Comparison of ENCODE assay signal across 10 cellular contexts in the genomic region with DNA sequence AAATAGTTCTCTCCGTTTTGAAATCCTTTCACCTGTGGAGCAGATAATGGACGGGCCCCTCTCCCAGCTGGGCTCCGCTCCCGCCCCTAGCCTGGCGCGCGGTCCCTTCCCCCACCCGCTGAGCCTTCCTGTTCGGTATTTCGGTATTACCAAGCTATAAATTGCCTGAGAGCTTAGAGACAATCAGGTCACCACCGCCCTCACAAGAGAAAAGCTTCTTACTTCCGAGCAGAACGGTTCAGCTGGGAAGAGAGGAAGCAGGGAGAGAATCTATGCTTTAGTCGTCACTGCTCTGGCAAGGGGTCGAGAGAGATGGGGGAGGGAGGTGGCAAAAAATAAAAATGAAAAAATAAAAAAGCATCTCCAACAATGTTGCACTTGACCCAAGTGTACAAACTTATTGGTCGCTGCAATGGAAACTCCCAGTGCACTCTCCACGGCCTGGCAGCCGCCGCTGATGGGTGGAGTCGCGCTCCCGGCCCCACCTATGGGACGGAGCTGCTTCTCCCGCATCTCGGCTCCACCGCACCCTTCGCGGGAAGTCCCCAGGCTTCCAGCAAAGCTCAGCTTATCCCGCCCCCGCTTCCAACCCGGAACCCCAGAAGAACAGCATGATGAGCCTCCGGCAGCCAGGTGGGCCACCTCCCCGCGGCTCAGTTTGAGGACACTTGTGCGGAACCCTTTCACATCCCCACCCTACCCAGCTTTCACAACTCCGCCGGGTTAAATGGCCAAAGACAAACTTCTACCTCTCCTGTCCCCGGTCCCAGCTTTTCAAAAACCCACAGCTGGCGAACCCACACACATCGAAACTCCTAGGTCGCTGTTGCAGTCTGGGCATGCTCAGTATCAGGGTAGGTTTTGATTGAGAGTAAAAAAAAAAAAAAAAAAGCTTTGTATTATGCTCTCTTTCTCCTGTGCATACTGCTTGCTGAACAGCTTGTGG. TPM values are rescaled to one million over a fixed set of nuclear protein-coding genes. Genes with fewer than 3 reads are reported as not detected.
DNase-seq lines count a peak whose midpoint lies in the region; ATAC-seq and TF ChIP-seq lines count a peak whose summit lies in the region.
"Had no signal": no experiment of that assay in that cellular context is flagged by ENCODE, and none has a peak within 500 bp of the region (broad histone marks: within the 10 kb centered on the region; RNA-seq: fewer than 3 reads in every experiment).

No MANE protein-coding gene starts in this region.

- ATAC-seq in HG03045 (IDR thresholded peaks at IDR 0.05; ENCODE audit: unreplicated experiment): peak; percentile 43
- peak; percentile 93 for ATAC-seq in left colon

- H3K27me3 ChIP-seq in testis: no peaks in the 10 kb centered on the region

- H3K4me3 Mint-ChIP-seq in activated CD4-positive, alpha-beta T cell treated with anti-CD3 and anti-CD28 coated beads, Interleukin-2, amount 10 ng/mL, durations not matched to agents 24 days and 14 days: peak overlapping the region; percentile 45
- H3K4me3 Mint-ChIP-seq: central memory CD8-positive, alpha-beta T cell had no signal

- no peaks in the 10 kb centered on the region for H3K9me3 ChIP-seq in testis

- intact Hi-C loops in activated CD4-positive, alpha-beta T cell treated with anti-CD3 and anti-CD28 coated beads, Interleukin-2, amount 10 ng/mL, durations not matched to agents 24 days and 14 days (cut with micrococcal nuclease): no loop called here
- intact Hi-C loops in left colon (cut with DNase I, micrococcal nuclease): no loop called here
- intact Hi-C loops in testis (cut with DNase I; ENCODE audit: low total_unique reads): no loop called here

- no peak for DNase-seq in activated CD4-positive, alpha-beta T cell treated with anti-CD3 and anti-CD28 coated beads, Interleukin-2, amount 10 ng/mL, durations not matched to agents 24 days and 14 days
- no peak for DNase-seq in activated CD4-positive, alpha-beta T cell treated with anti-CD3 and anti-CD28 coated beads for 48 hours
- DNase-seq in NCI-H226 (peak; percentile 69), cardiac fibroblast (ENCODE audit: low read depth in 2 of 2) (peak; percentile 40 to 57), left colon (peak; percentile 46 to 56), testis (peak; percentile 43), NCI-H1048 (lab: John Stamatoyannopoulos, UW) (no peak)

- no peaks in the 10 kb centered on the region for H3K36me3 ChIP-seq in testis (ENCODE audit: low read depth, missing control alignments)

- no peaks in the 10 kb centered on the region for H3K9me3 Mint-ChIP-seq in activated CD4-positive, alpha-beta T cell treated with anti-CD3 and anti-CD28 coated beads, Interleukin-2, amount 10 ng/mL, durations not matched to agents 24 days and 14 days

- no peak overlapping the region for H3K27ac ChIP-seq in testis
- H3K27ac ChIP-seq: C4-2B had no signal

- H3K4me3 ChIP-seq in cardiac fibroblast (replicated peaks in 1 of 2; ENCODE audit: low read depth in 2 of 2, low read length in 2 of 2) (peak overlapping the region; percentile 73 to 84), testis (peak overlapping the region; percentile 38 to 40)

- no peak overlapping the region for H3K27ac Mint-ChIP-seq in activated CD4-positive, alpha-beta T cell treated with anti-CD3 and anti-CD28 coated beads, Interleukin-2, amount 10 ng/mL, durations not matched to agents 24 days and 14 days

- no peaks in the 10 kb centered on the region for H3K36me3 Mint-ChIP-seq in activated CD4-positive, alpha-beta T cell treated with anti-CD3 and anti-CD28 coated beads, Interleukin-2, amount 10 ng/mL, durations not matched to agents 24 days and 14 days (ENCODE audit: low read depth)

- no peak for TF ChIP-seq POLR2A in testis (IDR thresholded peaks at IDR 0.05)

- peaks cover 4% of the 10 kb centered on the region for H3K4me1 ChIP-seq in testis

- peaks cover 5% of the 10 kb centered on the region for H3K4me1 Mint-ChIP-seq in activated CD4-positive, alpha-beta T cell treated with anti-CD3 and anti-CD28 coated beads, Interleukin-2, amount 10 ng/mL, durations not matched to agents 24 days and 14 days
- H3K4me1 Mint-ChIP-seq: central memory CD8-positive, alpha-beta T cell had no signal

- TF ChIP-seq CTCF in cardiac fibroblast (IDR thresholded peaks at IDR 0.05; ENCODE audit: low read depth, low read length) (peak; percentile 1), testis (IDR thresholded peaks at IDR 0.05) (no peak)

- H3K27me3 Mint-ChIP-seq in activated CD4-positive, alpha-beta T cell treated with anti-CD3 and anti-CD28 coated beads, Interleukin-2, amount 10 ng/mL, durations not matched to agents 24 days and 14 days: peaks cover 18% of the 10 kb centered on the region
- H3K27me3 Mint-ChIP-seq: central memory CD8-positive, alpha-beta T cell had no signal

- 2 to 3% methylated on average over 41 of the region's 41 CpGs for WGBS in testis, 2 donors

RNA-seq across cellular contexts. Expression of gene SYT1, which starts 0.8 kb away (rescaled TPM):
- total RNA-seq in activated CD4-positive, alpha-beta T cell treated with anti-CD3 and anti-CD28 coated beads, Interleukin-2, amount 10 ng/mL, durations not matched to agents 24 days and 14 days: not detected in 2 replicates
- total RNA-seq in left colon (1 to 10 TPM in 1 of 2 donors, under 1 TPM in 1; 0.92 to 1.5 TPM), testis (1 to 10 TPM; 1.3 to 1.7 TPM)
- polyA plus RNA-seq in testis (ENCODE audit: insufficient read depth, low read depth, low replicate concordance): 1.1 TPM

Comparison
In these comparisons a context has a peak if more than half of its experiments do, and no peak if none do; other contexts are left out.
1. DNase-seq: peak in NCI-H226 (single experiment), cardiac fibroblast (2 of 2), left colon (2 of 2) and testis (single experiment); none in activated CD4-positive, alpha-beta T cell treated with anti-CD3 and anti-CD28 coated beads, Interleukin-2, amount 10 ng/mL, durations not matched to agents 24 days and 14 days (single experiment), activated CD4-positive, alpha-beta T cell treated with anti-CD3 and anti-CD28 coated beads for 48 hours (single experiment) and NCI-H1048 (single experiment).